ENCODE assay signal across 15 cellular contexts in genomic region chr7:2680256-2680655, GRCh38. TPM values are rescaled to one million over a fixed set of nuclear protein-coding genes. Genes with fewer than 3 reads are reported as not detected.
DNase-seq lines count a peak whose midpoint lies in the region; ATAC-seq, FAIRE-seq and TF ChIP-seq lines count a peak whose summit lies in the region.
"Had no signal": no experiment of that assay in that cellular context is flagged by ENCODE, and none has a peak within 500 bp of the region (broad histone marks: within the 10 kb centered on the region; RNA-seq: fewer than 3 reads in every experiment).

No MANE protein-coding gene starts in this region.

- H3K18ac ChIP-seq in H1 (ENCODE audit: extremely low read depth, low read length): 0 out of 2 replicates have a peak overlapping the region, but pooled peaks have one; percentile 24

- no peak overlapping the region for H3K14ac ChIP-seq in H1 (ENCODE audit: insufficient read length)

- H3K4me3 ChIP-seq in GM23338: no peak overlapping the region
- H3K4me3 ChIP-seq in MM.1S (ENCODE audit: low read length): no peak overlapping the region
- no peak overlapping the region for H3K4me3 ChIP-seq in H1 (ENCODE audit: extremely low read depth in 1 of 4, insufficient read depth in 2 of 4, low read depth in 3 of 4, low read length in 4 of 4)
- no peak overlapping the region for H3K4me3 ChIP-seq in sigmoid colon
- H3K4me3 ChIP-seq: GM23248 had no signal

- POLR2A ChIA-PET in H1 (lab: Charles Lee; ENCODE audit: partially characterized antibody): interaction anchor here (0.6 kb wide), 1 partner anchor 128 kb away, joined by 3 read pairs; no protein-coding TSS in a partner anchor

- H3K9me2 ChIP-seq in GM23338 (ENCODE audit: insufficient read depth): no peaks in the 10 kb centered on the region
- H3K9me2 ChIP-seq in MM.1S (replicated peaks; ENCODE audit: insufficient read depth, low read length): no peaks in the 10 kb centered on the region
- H3K9me2 ChIP-seq: SK-N-SH had no signal

- peaks cover 14% of the 10 kb centered on the region for H3K27me3 Mint-ChIP-seq in GM23338 (ENCODE audit: insufficient read depth, low read depth, poor library complexity)
- H3K27me3 Mint-ChIP-seq in immature natural killer cell (ENCODE audit: low read depth in 3 of 3): peaks cover 2 to 8% (median 3%) of the 10 kb centered on the region in 3 donors

- no peak for TF ChIP-seq RAD21 in H1 (IDR thresholded peaks at IDR 0.05 in 1 of 2, conservative IDR thresholded peaks at IDR 0.05 in 1 of 2; ENCODE audit: low read depth in 2 of 2, low read length in 2 of 2)

- no peak for DNase-seq in GM23338 (ENCODE audit: low spot score)
- DNase-seq in MM.1S: no peak
- no peak for DNase-seq in H1 (ENCODE audit: low read depth in 1 of 2, low spot score in 2 of 2)
- DNase-seq in mesenteric fat pad (ENCODE audit: low spot score): no peak
- no peak for DNase-seq in UCSD-AML1 (lab: John Stamatoyannopoulos, UW; ENCODE audit: unreplicated experiment)
- DNase-seq in immature natural killer cell: no peak
- no peak for DNase-seq in sigmoid colon
- DNase-seq: KG1, NCI-H2081 treated with DMSO at 0.1 percent for 48 hours, NCI-H2171 had no signal

- H4K20me1 ChIP-seq in GM23338 (replicated peaks; ENCODE audit: insufficient read depth): no peaks in the 10 kb centered on the region
- H4K20me1 ChIP-seq in MM.1S (ENCODE audit: insufficient read depth, low read length): no peaks in the 10 kb centered on the region
- H4K20me1 ChIP-seq in H1 (replicated peaks in 1 of 2; ENCODE audit: control insufficient read depth in 1 of 2, insufficient read depth in 2 of 2, low read length in 2 of 2): no peaks in the 10 kb centered on the region

- no peak for FAIRE-seq in H1 (lab: Jason Lieb, UNC)

- peak overlapping the region; percentile 42 for H4K91ac ChIP-seq in H1 (replicated peaks; ENCODE audit: insufficient read length, low read length)

- H3K4me1 ChIP-seq in GM23338 (ENCODE audit: insufficient read depth): no peaks in the 10 kb centered on the region
- H3K4me1 ChIP-seq in MM.1S (ENCODE audit: low read length): no peaks in the 10 kb centered on the region
- no peaks in the 10 kb centered on the region for H3K4me1 ChIP-seq in H1 (replicated peaks in 1 of 4; ENCODE audit: control insufficient read depth in 3 of 4, insufficient read depth in 4 of 4, low read length in 3 of 4)
- H3K4me1 ChIP-seq in sigmoid colon: peaks cover 0 to 8% (median 0%) of the 10 kb centered on the region in 4 donors

- peak; percentile 10 for ATAC-seq in GM23338

- H3K4me2 ChIP-seq in GM23338: no peak overlapping the region
- H3K4me2 ChIP-seq in MM.1S (ENCODE audit: low read depth, low read length): 0 out of 2 replicates have a peak overlapping the region, but pooled peaks have one; percentile 50
- no peak overlapping the region for H3K4me2 ChIP-seq in H1 (ENCODE audit: insufficient read depth in 1 of 2, low read depth in 2 of 2, low read length in 2 of 2)

- TF ChIP-seq CTCF in GM23338 (conservative IDR thresholded peaks at IDR 0.05; ENCODE audit: low read depth in 2 of 2): no peak
- TF ChIP-seq CTCF in MM.1S (IDR thresholded peaks at IDR 0.05; ENCODE audit: low read length): no peak
- TF ChIP-seq CTCF in H1 (IDR thresholded peaks at IDR 0.05; ENCODE audit: control extremely low read depth in 1 of 3, insufficient read depth in 1 of 3, low read depth in 1 of 3, low read length in 3 of 3): peak in 1 of 3 experiments; percentile 1; a peak in 1 of 4 replicates
- TF ChIP-seq CTCF in sigmoid colon (IDR thresholded peaks at IDR 0.05): no peak

- H3K27ac ChIP-seq in GM23338 (ENCODE audit: low read depth) (no peak overlapping the region), MM.1S (ENCODE audit: low read length) (no peak overlapping the region), H1 (ENCODE audit: low read depth, low read length) (no peak overlapping the region), sigmoid colon (no peak overlapping the region)
- H3K27ac ChIP-seq: GM23248 had no signal

- intact Hi-C loops in sigmoid colon (cut with DNase I): loop anchor here (10.0 kb wide), 1 partner anchor 225 kb away; no protein-coding TSS in a partner anchor

- WGBS in H1 (ENCODE audit: extremely low coverage in 1 of 2, insufficient coverage in 1 of 2, insufficient read length in 1 of 2, insufficient replicate concordance in 2 of 2, low coverage in 1 of 2, low lambda C conversion rate in 2 of 2, missing lambda C conversion rate in 1 of 2), 2 experiments: 86% methylated on average over 12 of the region's 13 CpGs; no CpG with 5 or more reads in 1 of the 2 experiments
- 76 to 88% methylated on average over 13 of the region's 13 CpGs for WGBS in sigmoid colon, 2 donors

- H4K8ac ChIP-seq in H1 (ENCODE audit: extremely low read depth, insufficient read depth, low read length): peak overlapping the region; percentile 62; the same call in 1 of the 2 replicates

- no peak overlapping the region for H2BK20ac ChIP-seq in H1 (ENCODE audit: low read length)

- no peak overlapping the region for H2AK5ac ChIP-seq in H1 (ENCODE audit: low read depth, low read length)

- no peak overlapping the region for H4K5ac ChIP-seq in H1 (ENCODE audit: insufficient read length, low read depth, low read length)

- no peaks in the 10 kb centered on the region for H3K27me3 ChIP-seq in GM23338 (ENCODE audit: insufficient read depth)
- peaks cover 50% of the 10 kb centered on the region for H3K27me3 ChIP-seq in MM.1S (replicated peaks; ENCODE audit: insufficient read depth, low read length)
- no peaks in the 10 kb centered on the region for H3K27me3 ChIP-seq in H1 (replicated peaks in 1 of 4; ENCODE audit: control insufficient read depth in 3 of 4, extremely low read depth in 1 of 4, insufficient read depth in 3 of 4, low read length in 3 of 4)
- H3K27me3 ChIP-seq in sigmoid colon: peaks cover 6 to 57% (median 24%) of the 10 kb centered on the region in 3 donors

- no peaks in the 10 kb centered on the region for H3K23me2 ChIP-seq in H1 (ENCODE audit: low read depth, low read length)

- no peak overlapping the region for H3K56ac ChIP-seq in H1 (replicated peaks; ENCODE audit: insufficient read length, low read depth, low read length)

- no peak overlapping the region; the same call in 1 of the 2 replicates for H2AFZ ChIP-seq in GM23338
- H2AFZ ChIP-seq in MM.1S (ENCODE audit: low read length): 0 out of 2 replicates have a peak overlapping the region, but pooled peaks have one; percentile 58
- 0 out of 2 replicates have a peak overlapping the region, but pooled peaks have one; percentile 56 for H2AFZ ChIP-seq in H1 (ENCODE audit: low read length)
- H2AFZ ChIP-seq: GM23248 had no signal

- no peak overlapping the region for H2BK120ac ChIP-seq in H1 (replicated peaks; ENCODE audit: low read depth, low read length)

- no peaks in the 10 kb centered on the region for H3K79me1 ChIP-seq in H1 (ENCODE audit: low read depth, low read length)

- no peak overlapping the region for H3K9ac ChIP-seq in MM.1S (ENCODE audit: low read length)
- no peak overlapping the region for H3K9ac ChIP-seq in H1 (replicated peaks in 1 of 4; ENCODE audit: extremely low read depth in 1 of 4, low read depth in 3 of 4, low read length in 3 of 4)
- H3K9ac ChIP-seq: GM23248, SK-N-SH had no signal

- CTCF ChIA-PET in H1 (lab: Charles Lee; ENCODE audit: partially characterized antibody): interaction anchor here (1.0 to 5.4 kb wide), 27 partner anchors 9 to 229 kb away, joined by 3 to 59 read pairs (median 5); no protein-coding TSS in a partner anchor

- H3K23ac ChIP-seq in H1 (ENCODE audit: insufficient read length): no peak overlapping the region

- no peak overlapping the region for H3K4me3 Mint-ChIP-seq in GM23338
- no peak overlapping the region for H3K4me3 Mint-ChIP-seq in immature natural killer cell
- H3K4me3 Mint-ChIP-seq: B cell; CD4-positive, CD25-positive, alpha-beta regulatory T cell had no signal

- H3K36me3 ChIP-seq in GM23338 (ENCODE audit: insufficient read depth): no peaks in the 10 kb centered on the region
- H3K36me3 ChIP-seq in MM.1S (replicated peaks; ENCODE audit: insufficient read depth, low read length): no peaks in the 10 kb centered on the region
- no peaks in the 10 kb centered on the region for H3K36me3 ChIP-seq in H1 (ENCODE audit: control insufficient read depth in 2 of 4, insufficient read depth in 4 of 4, low read length in 3 of 4)
- H3K36me3 ChIP-seq in sigmoid colon: no peaks in the 10 kb centered on the region

- TF ChIP-seq POLR2A in H1 (IDR thresholded peaks at IDR 0.05; ENCODE audit: control extremely low read depth in 1 of 2, low read depth in 2 of 2, low read length in 2 of 2) (no peak), sigmoid colon (IDR thresholded peaks at IDR 0.05) (no peak)

- no peaks in the 10 kb centered on the region; the same call in 2 of the 3 replicates for H3K4me1 Mint-ChIP-seq in GM23338
- H3K4me1 Mint-ChIP-seq in immature natural killer cell: no peaks in the 10 kb centered on the region
- H3K4me1 Mint-ChIP-seq: B cell; CD4-positive, CD25-positive, alpha-beta regulatory T cell had no signal

- H2BK5ac ChIP-seq in H1 (ENCODE audit: low read depth, low read length): no peak overlapping the region

- H3F3A ChIP-seq in GM23338 (replicated peaks; ENCODE audit: low read depth) (no peaks in the 10 kb centered on the region), MM.1S (ENCODE audit: insufficient read depth, low read length) (no peaks in the 10 kb centered on the region)

- no peak overlapping the region for H3K4ac ChIP-seq in H1 (replicated peaks; ENCODE audit: insufficient read length, low read depth, low read length)

- H3K79me2 ChIP-seq in GM23338 (replicated peaks; ENCODE audit: insufficient read depth) (no peaks in the 10 kb centered on the region), MM.1S (ENCODE audit: low read length) (no peaks in the 10 kb centered on the region), H1 (ENCODE audit: control insufficient read depth in 1 of 2, insufficient read depth in 2 of 2, low read length in 2 of 2) (no peaks in the 10 kb centered on the region)

- no peaks in the 10 kb centered on the region for H3K9me3 ChIP-seq in MM.1S (replicated peaks; ENCODE audit: insufficient read depth, low read length)
- H3K9me3 ChIP-seq in H1 (ENCODE audit: insufficient read depth in 2 of 2, low read depth in 1 of 2, low read length in 1 of 2): no peaks in the 10 kb centered on the region; a peak in 1 of 4 replicates
- H3K9me3 ChIP-seq in sigmoid colon: no peaks in the 10 kb centered on the region
- H3K9me3 ChIP-seq: SK-N-SH had no signal

- no peaks in the 10 kb centered on the region; the same call in 2 of the 3 replicates for H3K36me3 Mint-ChIP-seq in GM23338 (ENCODE audit: low read depth)
- no peaks in the 10 kb centered on the region for H3K36me3 Mint-ChIP-seq in immature natural killer cell
- H3K36me3 Mint-ChIP-seq: CD4-positive, CD25-positive, alpha-beta regulatory T cell had no signal

- no peak overlapping the region for H3K27ac Mint-ChIP-seq in GM23338
- no peak overlapping the region for H3K27ac Mint-ChIP-seq in immature natural killer cell
- H3K27ac Mint-ChIP-seq: B cell; CD4-positive, CD25-positive, alpha-beta regulatory T cell had no signal

- peak overlapping the region; percentile 72; the same call in 1 of the 2 replicates for H2BK15ac ChIP-seq in H1 (ENCODE audit: low read length)

- H3K9me3 Mint-ChIP-seq in GM23338 (0 out of 3 replicates have a peak, but pooled peaks cover 2% of the 10 kb centered on the region), immature natural killer cell (no peaks in the 10 kb centered on the region)

- TF ChIP-seq EP300 in H1 (IDR thresholded peaks at IDR 0.05; ENCODE audit: borderline replicate concordance in 1 of 2, low read depth in 2 of 2, low read length in 2 of 2) (no peak), sigmoid colon (IDR thresholded peaks at IDR 0.05) (no peak)

- H2BK12ac ChIP-seq in H1 (ENCODE audit: low read depth, low read length): peak overlapping the region; percentile 55; the same call in 1 of the 2 replicates

RNA-seq across cellular contexts. Expression of gene AMZ1, which starts 7.7 kb away (rescaled TPM):
- total RNA-seq in GM23338 (2014; rRNA removed; shearing (Covaris generic)): 0.73 and 1.6 TPM in 2 replicates
- 2.0 and 4.5 TPM in 2 replicates for polyA plus RNA-seq in GM23338 (2016; fragmentation: Nextera tagmentation; extraction: Ambion mirVana)
- total RNA-seq in H1 (2021; fragmentation: NEBNext Ultra II Directional; extraction: Animal tissue kit (Norgen Biotek cat#: 25700)): 0.82 and 1.4 TPM in 2 replicates
- polyA plus RNA-seq in H1 (2011; rRNA removed): 0.59 and 1.1 TPM in 2 replicates
- 0.58 TPM for polyA plus RNA-seq in H1 (2011; cell fraction: cytosol; rRNA removed)
- polyA plus RNA-seq in H1 (2011; cell fraction: nucleus; rRNA removed): 1.2 TPM
- polyA plus RNA-seq in H1 (2012, experiment 1 of 2): 0.33 to 1.3 TPM (median 0.91 TPM) in 4 replicates
- 0.16 TPM for polyA plus RNA-seq in H1 (2012, experiment 2 of 2)
- polyA plus RNA-seq in H1 (2013, experiment 1 of 2): 0.65 TPM
- 0.63 TPM for polyA plus RNA-seq in H1 (2013, experiment 2 of 2)
- polyA minus RNA-seq in H1 (2011; rRNA and poly(A)+ RNA removed): 0.82 and 0.90 TPM in 2 replicates
- 2.0 TPM for polyA minus RNA-seq in H1 (2011; cell fraction: cytosol; rRNA and poly(A)+ RNA removed)
- 2.9 TPM for polyA minus RNA-seq in H1 (2011; cell fraction: nucleus; rRNA and poly(A)+ RNA removed)
- total RNA-seq in mesenteric fat pad: 0.16 TPM
- polyA plus RNA-seq in immature natural killer cell: under 1 TPM in 1 of 3 donors, not detected in 2; 0.11 TPM
- total RNA-seq in sigmoid colon: 1 to 10 TPM in 1 of 4 donors, under 1 TPM in 1, not detected in 2; 0.41 to 1.4 TPM
- under 1 TPM in 2 of 3 donors, not detected in 1; under 0.01 to 0.16 TPM for polyA plus RNA-seq in sigmoid colon
- total RNA-seq: G401 had no signal

RNA-seq across cellular contexts. Expression of gene TTYH3, which starts 48.5 kb away (rescaled TPM):
- 113 and 126 TPM in 2 replicates for total RNA-seq in GM23338 (2014; rRNA removed; shearing (Covaris generic))
- polyA plus RNA-seq in GM23338 (2016; fragmentation: Nextera tagmentation; extraction: Ambion mirVana): 59.6 and 62.3 TPM in 2 replicates
- 169 and 172 TPM in 2 replicates for total RNA-seq in H1 (2021; fragmentation: NEBNext Ultra II Directional; extraction: Animal tissue kit (Norgen Biotek cat#: 25700))
- polyA plus RNA-seq in H1 (2011; rRNA removed): 66.2 and 122 TPM in 2 replicates
- polyA plus RNA-seq in H1 (2011; cell fraction: cytosol; rRNA removed): 46.4 TPM
- polyA plus RNA-seq in H1 (2011; cell fraction: nucleus; rRNA removed): 147 TPM
- polyA plus RNA-seq in H1 (2012, experiment 1 of 2): 68.1 to 127 TPM (median 115 TPM) in 4 replicates
- polyA plus RNA-seq in H1 (2012, experiment 2 of 2): 102 TPM
- 175 TPM for polyA plus RNA-seq in H1 (2013, experiment 1 of 2)
- polyA plus RNA-seq in H1 (2013, experiment 2 of 2): 184 TPM
- 41.7 and 42.6 TPM in 2 replicates for polyA minus RNA-seq in H1 (2011; rRNA and poly(A)+ RNA removed)
- 87.8 TPM for polyA minus RNA-seq in H1 (2011; cell fraction: cytosol; rRNA and poly(A)+ RNA removed)
- 79.3 TPM for polyA minus RNA-seq in H1 (2011; cell fraction: nucleus; rRNA and poly(A)+ RNA removed)
- total RNA-seq in mesenteric fat pad: 107 TPM
- 1 to 10 TPM; 1.3 to 3.2 (median 1.6) TPM for polyA plus RNA-seq in immature natural killer cell
- total RNA-seq in sigmoid colon: 10 to 100 TPM; 10.2 to 19.4 (median 13.0) TPM
- polyA plus RNA-seq in sigmoid colon: 10 to 100 TPM in 2 of 3 donors, 1 to 10 TPM in 1; 5.4 to 41.7 (median 21.3) TPM
